In genomic region chr1:24202556-24202955, GRCh38 we compare ENCODE assay signal across 18 cellular contexts. TPM values are rescaled to one million over a fixed set of nuclear protein-coding genes. Genes with fewer than 3 reads are reported as not detected.
A peak's percentile ranks its signal among the peaks of the same experiment; 100 is the strongest.
DNase-seq lines count a peak whose midpoint lies in the region; ATAC-seq, FAIRE-seq and TF ChIP-seq lines count a peak whose summit lies in the region.
"Had no signal": no experiment of that assay in that cellular context is flagged by ENCODE, and none has a peak within 500 bp of the region (broad histone marks: within the 10 kb centered on the region; RNA-seq: fewer than 3 reads in every experiment).

No MANE protein-coding gene starts in this region.

- no peaks in the 10 kb centered on the region for H3K9me3 ChIP-seq in breast epithelium
- H3K9me3 ChIP-seq in H1 (ENCODE audit: insufficient read depth in 2 of 2, low read depth in 1 of 2, low read length in 1 of 2), result no peaks in the 10 kb centered on the region
- H3K9me3 ChIP-seq in neural progenitor cell (ENCODE audit: low read depth), result no peaks in the 10 kb centered on the region
- H3K9me3 ChIP-seq: BLaER1, SJCRH30, tibial nerve had no signal

- H2AK5ac ChIP-seq in H1 (ENCODE audit: low read depth, low read length), result no peak overlapping the region

- H2AFZ ChIP-seq in H1 (ENCODE audit: low read length) (no peak overlapping the region), neural progenitor cell (replicated peaks) (peak overlapping the region; percentile 67)

- H3K36me3 ChIP-seq in breast epithelium, result no peaks in the 10 kb centered on the region
- no peaks in the 10 kb centered on the region for H3K36me3 ChIP-seq in H1 (ENCODE audit: control insufficient read depth in 2 of 4, insufficient read depth in 4 of 4, low read length in 3 of 4)
- no peaks in the 10 kb centered on the region for H3K36me3 ChIP-seq in neural progenitor cell
- H3K36me3 ChIP-seq: BLaER1, SJCRH30, tibial nerve had no signal

- no peaks in the 10 kb centered on the region for H3F3A ChIP-seq in neural progenitor cell (ENCODE audit: low read depth)

- TF ChIP-seq POLR2A in breast epithelium (IDR thresholded peaks at IDR 0.05) (no peak), H1 (IDR thresholded peaks at IDR 0.05; ENCODE audit: control extremely low read depth in 1 of 2, low read depth in 2 of 2, low read length in 2 of 2) (no peak)

- H3K4me1 Mint-ChIP-seq in MCF 10A (ENCODE audit: insufficient read depth, unreplicated experiment), result peaks cover 21% of the 10 kb centered on the region
- peaks cover 29% of the 10 kb centered on the region for H3K4me1 Mint-ChIP-seq in neural progenitor cell
- peaks cover 23% of the 10 kb centered on the region for H3K4me1 Mint-ChIP-seq in activated CD8-positive, alpha-beta memory T cell treated with anti-CD3 and anti-CD28 coated beads, Interleukin-2, amount 10 ng/mL, durations not matched to agents 7 days and 5 days
- peaks cover 19% of the 10 kb centered on the region for H3K4me1 Mint-ChIP-seq in mesothelial cell of epicardium
- H3K4me1 Mint-ChIP-seq: central memory CD8-positive, alpha-beta T cell had no signal

- H4K20me1 ChIP-seq in H1 (replicated peaks in 1 of 2; ENCODE audit: control insufficient read depth in 1 of 2, insufficient read depth in 2 of 2, low read length in 2 of 2), result no peaks in the 10 kb centered on the region
- no peaks in the 10 kb centered on the region for H4K20me1 ChIP-seq in neural progenitor cell (ENCODE audit: low read depth)
- H4K20me1 ChIP-seq: BLaER1 had no signal

- H3K4ac ChIP-seq in H1 (replicated peaks; ENCODE audit: insufficient read length, low read depth, low read length), result no peak overlapping the region

- H4K5ac ChIP-seq in H1 (ENCODE audit: insufficient read length, low read depth, low read length), result no peak overlapping the region

- H3K9ac ChIP-seq in H1 (replicated peaks in 1 of 4; ENCODE audit: extremely low read depth in 1 of 4, low read depth in 3 of 4, low read length in 3 of 4) (no peak overlapping the region), neural progenitor cell (no peak overlapping the region)
- H3K9ac ChIP-seq: BLaER1 had no signal

- H3K27me3 ChIP-seq in breast epithelium, result no peaks in the 10 kb centered on the region
- H3K27me3 ChIP-seq in H1 (replicated peaks in 1 of 4; ENCODE audit: control insufficient read depth in 3 of 4, extremely low read depth in 1 of 4, insufficient read depth in 3 of 4, low read length in 3 of 4), result no peaks in the 10 kb centered on the region
- H3K27me3 ChIP-seq in neural progenitor cell, result no peaks in the 10 kb centered on the region
- H3K27me3 ChIP-seq: tibial nerve had no signal

- H3K23ac ChIP-seq in H1 (ENCODE audit: insufficient read length), result no peak overlapping the region

- no peak overlapping the region for H3K14ac ChIP-seq in H1 (ENCODE audit: insufficient read length)

- TF ChIP-seq CTCF in breast epithelium (IDR thresholded peaks at IDR 0.05) (no peak), MCF 10A (IDR thresholded peaks at IDR 0.05; ENCODE audit: unreplicated experiment) (no peak), H1 (IDR thresholded peaks at IDR 0.05; ENCODE audit: control extremely low read depth in 1 of 3, insufficient read depth in 1 of 3, low read depth in 1 of 3, low read length in 3 of 3) (no peak), neural progenitor cell (IDR thresholded peaks at IDR 0.05) (no peak), mesothelial cell of epicardium (IDR thresholded peaks at IDR 0.05; ENCODE audit: unreplicated experiment) (no peak)

- no peak for ATAC-seq in activated CD8-positive, alpha-beta memory T cell treated with anti-CD3 and anti-CD28 coated beads, Interleukin-2, amount 10 ng/mL, durations not matched to agents 7 days and 5 days
- ATAC-seq in activated CD4-positive, CD25-positive, alpha-beta regulatory T cell treated with anti-CD3 and anti-CD28 coated beads, Interleukin-2, amount 50 U/mL, for 24 hours, result no peak

- intact Hi-C loops in breast epithelium (cut with DNase I; ENCODE audit: low total_unique reads), result no loop called here
- intact Hi-C loops in MCF 10A (cut with micrococcal nuclease), result loop anchor here (1.0 to 10.0 kb wide), 4 partner anchors 92 to 322 kb away; no protein-coding TSS in a partner anchor

- POLR2A ChIA-PET in MCF 10A (lab: Yijun Ruan, JAX) (interaction anchor here (0.7 to 5.8 kb wide), 20 partner anchors 35 to 216 kb away, joined by 3 to 155 read pairs (median 10); partner anchors contain the start of genes GRHL3 and NIPAL3), H1 (lab: Charles Lee; ENCODE audit: partially characterized antibody) (interaction anchor here (0.8 to 1.5 kb wide), 4 partner anchors 15 to 222 kb away, joined by 3 to 4 read pairs (median 3); partner anchors contain the start of gene SRSF10)

- no peak overlapping the region for H3K56ac ChIP-seq in H1 (replicated peaks; ENCODE audit: insufficient read length, low read depth, low read length)

- no peak overlapping the region for H3K18ac ChIP-seq in H1 (ENCODE audit: extremely low read depth, low read length)

- no peak overlapping the region for H2BK120ac ChIP-seq in H1 (replicated peaks; ENCODE audit: low read depth, low read length)

- H3K27ac ChIP-seq in breast epithelium (peak overlapping the region; percentile 71 to 74), H1 (ENCODE audit: low read depth, low read length) (no peak overlapping the region), neural progenitor cell (no peak overlapping the region)
- H3K27ac ChIP-seq: BLaER1, SJCRH30 had no signal

- TF ChIP-seq EP300 in H1 (IDR thresholded peaks at IDR 0.05; ENCODE audit: borderline replicate concordance in 1 of 2, low read depth in 2 of 2, low read length in 2 of 2), result no peak

- H3K36me3 Mint-ChIP-seq in MCF 10A (ENCODE audit: insufficient read depth, unreplicated experiment), result peaks cover 5% of the 10 kb centered on the region
- H3K36me3 Mint-ChIP-seq in neural progenitor cell, result no peaks in the 10 kb centered on the region
- no peaks in the 10 kb centered on the region for H3K36me3 Mint-ChIP-seq in activated CD8-positive, alpha-beta memory T cell treated with anti-CD3 and anti-CD28 coated beads, Interleukin-2, amount 10 ng/mL, durations not matched to agents 7 days and 5 days
- H3K36me3 Mint-ChIP-seq in mesothelial cell of epicardium, result no peaks in the 10 kb centered on the region

- H3K27ac Mint-ChIP-seq in MCF 10A (ENCODE audit: low read depth, unreplicated experiment) (no peak overlapping the region), neural progenitor cell (no peak overlapping the region), mesothelial cell of epicardium (no peak overlapping the region)
- no peak overlapping the region for H3K27ac Mint-ChIP-seq in activated CD8-positive, alpha-beta memory T cell treated with anti-CD3 and anti-CD28 coated beads, Interleukin-2, amount 10 ng/mL, durations not matched to agents 7 days and 5 days

- CTCF ChIA-PET in MCF 10A (lab: Yijun Ruan, JAX), result interaction anchor here (0.6 to 6.4 kb wide), 48 partner anchors 12 to 432 kb away, joined by 3 to 365 read pairs (median 5); partner anchors contain the start of genes GRHL3, IL22RA1 and STPG1
- CTCF ChIA-PET in H1 (lab: Charles Lee; ENCODE audit: partially characterized antibody), result interaction anchor here (0.8 to 19.0 kb wide), 53 partner anchors 7 to 385 kb away, joined by 3 to 465 read pairs (median 10); partner anchors contain the start of genes GRHL3 and IFNLR1
- CTCF ChIA-PET in activated CD8-positive, alpha-beta memory T cell treated with anti-CD3 and anti-CD28 coated beads, Interleukin-2, amount 10 ng/mL, durations not matched to agents 7 days and 5 days (lab: Charles Lee), result interaction anchor here (1.0 to 14.7 kb wide), 24 partner anchors 8 to 433 kb away, joined by 3 to 509 read pairs (median 8); partner anchors contain the start of genes GRHL3, IFNLR1 and STPG1

- no peak for TF ChIP-seq RAD21 in H1 (IDR thresholded peaks at IDR 0.05 in 1 of 2, conservative IDR thresholded peaks at IDR 0.05 in 1 of 2; ENCODE audit: low read depth in 2 of 2, low read length in 2 of 2)

- no peak for FAIRE-seq in H1 (lab: Jason Lieb, UNC)
- FAIRE-seq: D721Med had no signal

- H3K9me3 Mint-ChIP-seq in MCF 10A (ENCODE audit: unreplicated experiment) (no peaks in the 10 kb centered on the region), neural progenitor cell (no peaks in the 10 kb centered on the region), mesothelial cell of epicardium (no peaks in the 10 kb centered on the region)
- H3K9me3 Mint-ChIP-seq in activated CD8-positive, alpha-beta memory T cell treated with anti-CD3 and anti-CD28 coated beads, Interleukin-2, amount 10 ng/mL, durations not matched to agents 7 days and 5 days (ENCODE audit: low read depth), result no peaks in the 10 kb centered on the region
- H3K9me3 Mint-ChIP-seq: central memory CD8-positive, alpha-beta T cell; nephron had no signal

- H4K91ac ChIP-seq in H1 (replicated peaks; ENCODE audit: insufficient read length, low read length), result no peak overlapping the region

- no peak overlapping the region for H4K8ac ChIP-seq in H1 (ENCODE audit: extremely low read depth, insufficient read depth, low read length)

- peak overlapping the region; percentile 6; the same call in 1 of the 2 replicates for H2BK12ac ChIP-seq in H1 (ENCODE audit: low read depth, low read length)

- no peaks in the 10 kb centered on the region for H3K79me1 ChIP-seq in H1 (ENCODE audit: low read depth, low read length)

- no TSS peak for BruUV-seq in MCF 10A (replicated peaks; lab: Mats Ljungman, UMichigan)

- H3K79me2 ChIP-seq in H1 (ENCODE audit: control insufficient read depth in 1 of 2, insufficient read depth in 2 of 2, low read length in 2 of 2) (no peaks in the 10 kb centered on the region), neural progenitor cell (ENCODE audit: low read depth) (no peaks in the 10 kb centered on the region)

- H2BK5ac ChIP-seq in H1 (ENCODE audit: low read depth, low read length), result no peak overlapping the region

- H3K4me3 ChIP-seq in breast epithelium (no peak overlapping the region), H1 (ENCODE audit: extremely low read depth in 1 of 4, insufficient read depth in 2 of 4, low read depth in 3 of 4, low read length in 4 of 4) (no peak overlapping the region), neural progenitor cell (no peak overlapping the region)
- H3K4me3 ChIP-seq: BLaER1, SJCRH30, tibial nerve had no signal

- H3K4me2 ChIP-seq in H1 (ENCODE audit: insufficient read depth in 1 of 2, low read depth in 2 of 2, low read length in 2 of 2) (no peak overlapping the region), neural progenitor cell (no peak overlapping the region)
- H3K4me2 ChIP-seq: BLaER1 had no signal

- H2BK20ac ChIP-seq in H1 (ENCODE audit: low read length), result 0 out of 2 replicates have a peak overlapping the region, but pooled peaks have one; percentile 48

- WGBS in H1 (ENCODE audit: extremely low coverage in 1 of 2, insufficient coverage in 1 of 2, insufficient read length in 1 of 2, insufficient replicate concordance in 2 of 2, low coverage in 1 of 2, low lambda C conversion rate in 2 of 2, missing lambda C conversion rate in 1 of 2), 2 experiments, result 94% methylated on average over 9 of the region's 9 CpGs; no CpG with 5 or more reads in 1 of the 2 experiments

- DNase-seq in breast epithelium (ENCODE audit: low spot score in 2 of 2) (no peak), MCF 10A (ENCODE audit: unreplicated experiment) (no peak), H1 (ENCODE audit: low read depth in 1 of 2, low spot score in 2 of 2) (no peak), neural progenitor cell (ENCODE audit: low spot score) (no peak), amniotic stem cell (lab: John Stamatoyannopoulos, UW) (no peak), mesothelial cell of epicardium (ENCODE audit: low spot score in 2 of 2, unreplicated experiment in 2 of 2) (no peak)
- no peak for DNase-seq in activated CD8-positive, alpha-beta memory T cell treated with anti-CD3 and anti-CD28 coated beads, Interleukin-2, amount 10 ng/mL, durations not matched to agents 7 days and 5 days
- DNase-seq: activated gamma-delta T cell, NCI-H1417 treated with DMSO at 0.1 percent for 48 hours, NCI-H524 treated with DMSO at 0.1 percent for 48 hours had no signal

- H3K4me1 ChIP-seq in breast epithelium, result peaks cover 13 to 14% of the 10 kb centered on the region in 2 donors
- H3K4me1 ChIP-seq in H1 (replicated peaks in 1 of 4; ENCODE audit: control insufficient read depth in 3 of 4, insufficient read depth in 4 of 4, low read length in 3 of 4), result peaks cover 0 to 4% (median 2%) of the 10 kb centered on the region in 4 experiments; a peak in 2 of 7 replicates
- no peaks in the 10 kb centered on the region for H3K4me1 ChIP-seq in neural progenitor cell
- H3K4me1 ChIP-seq: SJCRH30 had no signal

- no peak overlapping the region for H2BK15ac ChIP-seq in H1 (ENCODE audit: low read length)

- H3K23me2 ChIP-seq in H1 (ENCODE audit: low read depth, low read length), result no peaks in the 10 kb centered on the region

- H3K4me3 Mint-ChIP-seq in MCF 10A (ENCODE audit: unreplicated experiment) (no peak overlapping the region), neural progenitor cell (no peak overlapping the region), mesothelial cell of epicardium (no peak overlapping the region)
- H3K4me3 Mint-ChIP-seq in activated CD8-positive, alpha-beta memory T cell treated with anti-CD3 and anti-CD28 coated beads, Interleukin-2, amount 10 ng/mL, durations not matched to agents 7 days and 5 days, result no peak overlapping the region
- H3K4me3 Mint-ChIP-seq: central memory CD8-positive, alpha-beta T cell; nephron had no signal

- H3K27me3 Mint-ChIP-seq in MCF 10A (ENCODE audit: insufficient read depth, unreplicated experiment) (no peaks in the 10 kb centered on the region), neural progenitor cell (ENCODE audit: insufficient read depth, low read depth) (peaks cover 4% of the 10 kb centered on the region), mesothelial cell of epicardium (ENCODE audit: low read depth) (no peaks in the 10 kb centered on the region)
- H3K27me3 Mint-ChIP-seq in activated CD8-positive, alpha-beta memory T cell treated with anti-CD3 and anti-CD28 coated beads, Interleukin-2, amount 10 ng/mL, durations not matched to agents 7 days and 5 days, result peaks cover 4% of the 10 kb centered on the region
- H3K27me3 Mint-ChIP-seq: central memory CD8-positive, alpha-beta T cell had no signal

RNA-seq across cellular contexts. Expression of gene IFNLR1, which starts 15.5 kb away (rescaled TPM):
- 10 to 100 TPM in 1 of 3 donors, 1 to 10 TPM in 1, under 1 TPM in 1; under 0.01 to 10.7 (median 3.9) TPM for total RNA-seq in breast epithelium
- total RNA-seq in MCF 10A (2022), result 0.12 and 0.19 TPM in 2 replicates
- total RNA-seq in H1 (2021; fragmentation: NEBNext Ultra II Directional; extraction: Animal tissue kit (Norgen Biotek cat#: 25700)), result 9.2 and 10.1 TPM in 2 replicates
- polyA plus RNA-seq in H1 (2011; rRNA removed), result 6.8 and 11.4 TPM in 2 replicates
- polyA plus RNA-seq in H1 (2011; cell fraction: cytosol; rRNA removed), result 7.7 TPM
- polyA plus RNA-seq in H1 (2011; cell fraction: nucleus; rRNA removed), result 7.6 TPM
- 9.2 to 10.8 TPM (median 9.7 TPM) in 4 replicates for polyA plus RNA-seq in H1 (2012, experiment 1 of 2)
- 10.1 TPM for polyA plus RNA-seq in H1 (2012, experiment 2 of 2)
- 10.4 TPM for polyA plus RNA-seq in H1 (2013, experiment 1 of 2)
- 10.1 TPM for polyA plus RNA-seq in H1 (2013, experiment 2 of 2)
- polyA minus RNA-seq in H1 (2011; rRNA and poly(A)+ RNA removed), result 6.6 and 11.6 TPM in 2 replicates
- 3.9 TPM for polyA minus RNA-seq in H1 (2011; cell fraction: cytosol; rRNA and poly(A)+ RNA removed)
- 7.0 TPM for polyA minus RNA-seq in H1 (2011; cell fraction: nucleus; rRNA and poly(A)+ RNA removed)
- 3.0 and 3.3 TPM in 2 replicates for total RNA-seq in neural progenitor cell (ENCODE audit: low replicate concordance)
- 1 to 10 TPM; 6.8 to 6.9 TPM for total RNA-seq in activated CD8-positive, alpha-beta memory T cell treated with anti-CD3 and anti-CD28 coated beads, Interleukin-2, amount 10 ng/mL, durations not matched to agents 7 days and 5 days
- 12.1 to 13.0 TPM (median 12.1 TPM) in 3 replicates for total RNA-seq in mesothelial cell of epicardium
- total RNA-seq: SJCRH30 had no signal

RNA-seq across cellular contexts. Expression of gene IL22RA1, which starts 59.6 kb away (rescaled TPM):
- total RNA-seq in breast epithelium (under 1 TPM in 2 of 3 donors, not detected in 1; 0.73 to 0.98 TPM), MCF 10A (2022) (not detected in 2 replicates), neural progenitor cell (ENCODE audit: low replicate concordance) (0.03 TPM in 1 of 2 replicates, not detected in the other), mesothelial cell of epicardium (0.09 to 0.11 TPM in 2 of 3 replicates, not detected in the other)
- total RNA-seq in H1 (2021; fragmentation: NEBNext Ultra II Directional; extraction: Animal tissue kit (Norgen Biotek cat#: 25700)), result 0.17 and 0.21 TPM in 2 replicates
- polyA plus RNA-seq in H1 (2011; rRNA removed), result 0.32 and 0.44 TPM in 2 replicates
- polyA plus RNA-seq in H1 (2011; cell fraction: cytosol; rRNA removed), result 0.41 TPM
- polyA plus RNA-seq in H1 (2011; cell fraction: nucleus; rRNA removed), result 0.68 TPM
- polyA plus RNA-seq in H1 (2012, experiment 1 of 2), result 0.27 to 0.57 TPM (median 0.38 TPM) in 4 replicates
- polyA plus RNA-seq in H1 (2012, experiment 2 of 2), result 0.24 TPM
- polyA plus RNA-seq in H1 (2013, experiment 1 of 2), result 0.18 TPM
- polyA plus RNA-seq in H1 (2013, experiment 2 of 2), result 0.22 TPM
- polyA minus RNA-seq in H1 (2011; rRNA and poly(A)+ RNA removed), result 0.17 and 0.47 TPM in 2 replicates
- not detected for polyA minus RNA-seq in H1 (2011; cell fraction: cytosol; rRNA and poly(A)+ RNA removed)
- polyA minus RNA-seq in H1 (2011; cell fraction: nucleus; rRNA and poly(A)+ RNA removed), result 0.40 TPM
- under 1 TPM in 1 of 2 experiments, not detected in 1; 0.15 TPM for total RNA-seq in activated CD8-positive, alpha-beta memory T cell treated with anti-CD3 and anti-CD28 coated beads, Interleukin-2, amount 10 ng/mL, durations not matched to agents 7 days and 5 days
- total RNA-seq: SJCRH30; T-helper 1 cell treated with Interleukin-12 subunit alpha and Interleukin-12 subunit beta and Interleukin-4 antibody, amounts not matched to agents 30 ng/mL and 1 ng/mL, for 36 hours; tibial nerve had no signal

Comparison
In these comparisons a context has a peak if more than half of its experiments do, and no peak if none do; other contexts are left out.
1. H3K27ac ChIP-seq: peak in breast epithelium (2 of 2); none in H1 (single experiment) and neural progenitor cell (single experiment).